ENCODE assay signal across 8 cellular contexts in the genomic region with DNA sequence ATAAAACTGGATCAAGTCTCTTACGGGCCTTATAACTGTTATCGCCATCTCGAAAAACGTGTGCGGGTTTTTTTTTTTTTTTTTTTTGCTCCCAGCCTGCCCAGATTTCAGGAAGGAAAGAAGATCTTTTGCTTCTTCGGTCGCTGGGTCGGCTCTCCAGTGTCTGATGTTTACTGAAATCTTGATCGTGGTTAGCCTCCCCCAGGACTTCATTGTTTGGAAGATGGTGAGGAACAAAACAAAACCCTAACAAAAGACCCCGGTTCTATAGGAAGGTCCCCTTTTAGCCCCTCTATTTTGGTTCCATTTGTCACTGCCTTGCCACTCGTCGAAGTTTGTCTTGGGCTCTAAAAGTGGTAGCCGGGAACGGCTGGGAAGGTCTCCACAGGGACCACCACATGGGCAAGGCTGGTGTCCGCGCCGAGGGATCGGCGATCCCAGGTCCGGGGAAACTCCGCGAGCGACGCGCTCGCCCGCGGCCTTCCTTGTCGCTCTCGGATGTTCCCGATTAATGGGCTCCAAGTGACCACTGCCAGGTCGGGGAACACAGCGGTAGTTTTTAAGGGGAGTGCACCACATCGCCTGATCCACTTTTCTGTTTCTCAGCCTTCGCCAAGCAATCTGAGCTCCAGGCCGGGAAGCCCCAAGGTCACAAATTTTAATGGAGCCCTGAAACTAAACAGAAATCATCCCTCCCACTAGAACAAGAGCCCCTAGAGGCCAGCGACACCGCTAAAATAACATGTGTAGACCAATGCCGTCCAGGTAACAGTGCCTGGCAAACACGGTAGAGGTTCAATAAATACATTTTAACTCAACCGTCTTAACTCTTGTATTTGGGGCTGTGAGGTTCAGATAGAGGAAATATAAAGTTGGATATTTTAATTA. TPM values are rescaled to one million over a fixed set of nuclear protein-coding genes. Genes with fewer than 3 reads are reported as not detected.
A peak's percentile ranks its signal among the peaks of the same experiment; 100 is the strongest.
DNase-seq lines count a peak whose midpoint lies in the region; ATAC-seq and TF ChIP-seq lines count a peak whose summit lies in the region.

No MANE protein-coding gene starts in this region.

- 0% methylated on average over 26 to 41 of the region's 41 CpGs for WGBS in thyroid gland, 2 donors

- POLR2A ChIA-PET in PC-3 (lab: Charles Lee; ENCODE audit: unreplicated experiment) = interaction anchor here (0.6 kb wide), 1 partner anchor 1078 kb away, joined by 3 read pairs; no protein-coding TSS in a partner anchor

- peak overlapping the region; percentile 90 for H2AFZ ChIP-seq in PC-3 (ENCODE audit: low read length)

- peak overlapping the region; percentile 87 to 98 (median 96) for H3K27ac ChIP-seq in BLaER1 treated with 17β-estradiol and CSF1 and Interleukin-3, amounts not matched to agents 10 nM and 100 nM
- peak overlapping the region; percentile 80 for H3K27ac ChIP-seq in PC-3 (ENCODE audit: low read length)
- H3K27ac ChIP-seq in thyroid gland = peak overlapping the region; percentile 96 to 100 (median 97)

- no peaks in the 10 kb centered on the region for H3K27me3 Mint-ChIP-seq in natural killer cell (ENCODE audit: low read depth in 2 of 2)

- H3K9ac ChIP-seq in BLaER1 treated with 17β-estradiol and CSF1 and Interleukin-3, amounts not matched to agents 10 nM and 100 nM = peak overlapping the region; percentile 89 to 97 (median 95)
- H3K9ac ChIP-seq in PC-3 (ENCODE audit: low read length) = peak overlapping the region; percentile 96

- no peaks in the 10 kb centered on the region for H3K27me3 ChIP-seq in BLaER1 treated with 17β-estradiol and CSF1 and Interleukin-3, amounts not matched to agents 10 nM and 100 nM
- H3K27me3 ChIP-seq in PC-3 (ENCODE audit: low read length) = no peaks in the 10 kb centered on the region
- no peaks in the 10 kb centered on the region for H3K27me3 ChIP-seq in thyroid gland

- H3K4me3 Mint-ChIP-seq in natural killer cell = peak overlapping the region; percentile 97

- H3F3A ChIP-seq in PC-3 (ENCODE audit: low read length, unreplicated experiment) = peaks cover 5% of the 10 kb centered on the region

- peak; percentile 48 for TF ChIP-seq CTCF in PC-3 (conservative IDR thresholded peaks at IDR 0.05; ENCODE audit: low read depth, low read length)
- peak; percentile 28 for TF ChIP-seq CTCF in fibroblast of mammary gland (conservative IDR thresholded peaks at IDR 0.05; ENCODE audit: control insufficient read depth, insufficient read depth, low read depth, low read length)
- TF ChIP-seq CTCF in natural killer cell (IDR thresholded peaks at IDR 0.05) = peak; percentile 38
- TF ChIP-seq CTCF in thyroid gland (IDR thresholded peaks at IDR 0.05) = peak in 4 of 6 experiments; percentile 2 to 27 (median 22)

- no peaks in the 10 kb centered on the region for H3K9me2 ChIP-seq in PC-3 (replicated peaks; ENCODE audit: low read length)

- TF ChIP-seq POLR2A in thyroid gland (IDR thresholded peaks at IDR 0.05) = peak in 1 of 2 donors; percentile 71

- H3K27ac Mint-ChIP-seq in natural killer cell = peak overlapping the region; percentile 99

- H4K20me1 ChIP-seq in BLaER1 treated with 17β-estradiol and CSF1 and Interleukin-3, amounts not matched to agents 10 nM and 100 nM = peaks cover 0 to 12% (median 4%) of the 10 kb centered on the region in 11 experiments; a peak in 8 of 22 replicates
- H4K20me1 ChIP-seq in PC-3 (ENCODE audit: low read length) = no peaks in the 10 kb centered on the region

- no peaks in the 10 kb centered on the region for H3K79me2 ChIP-seq in PC-3 (ENCODE audit: low read length)

- ATAC-seq in GM19035 (IDR thresholded peaks at IDR 0.05; ENCODE audit: unreplicated experiment) (peak; percentile 16), PC-3 (peak; percentile 46), natural killer cell (peak; percentile 38 to 54 (median 42))

- peak overlapping the region; percentile 67 to 81 (median 74) for H3K4me3 ChIP-seq in BLaER1 treated with 17β-estradiol and CSF1 and Interleukin-3, amounts not matched to agents 10 nM and 100 nM
- H3K4me3 ChIP-seq in PC-3 (ENCODE audit: low read length) (peak overlapping the region; percentile 83), fibroblast of mammary gland (ENCODE audit: control insufficient read depth, low read depth, low read length) (peak overlapping the region; percentile 75), thyroid gland (replicated peaks in 1 of 3) (peak overlapping the region; percentile 28 to 96 (median 41))

- intact Hi-C loops in PC-3 (cut with micrococcal nuclease) = loop anchor here (1.0 to 2.0 kb wide), 5 partner anchors 16 to 120 kb away; no protein-coding TSS in a partner anchor
- intact Hi-C loops in natural killer cell (cut with micrococcal nuclease) = loop anchor here (1.0 to 10.0 kb wide), 7 partner anchors 12 to 1062 kb away; a partner anchor contains a TSS
- intact Hi-C loops in thyroid gland (cut with DNase I) = no loop called here

- peak overlapping the region; percentile 70 to 95 (median 85) for H3K4me2 ChIP-seq in BLaER1 treated with 17β-estradiol and CSF1 and Interleukin-3, amounts not matched to agents 10 nM and 100 nM
- peak overlapping the region; percentile 90 for H3K4me2 ChIP-seq in PC-3 (ENCODE audit: low read length)

- peaks cover 0 to 5% (median 2%) of the 10 kb centered on the region in 11 experiments; a peak in 8 of 22 replicates for H3K9me3 ChIP-seq in BLaER1 treated with 17β-estradiol and CSF1 and Interleukin-3, amounts not matched to agents 10 nM and 100 nM (replicated peaks in 1 of 11)
- no peaks in the 10 kb centered on the region for H3K9me3 ChIP-seq in PC-3 (ENCODE audit: low read length)
- no peaks in the 10 kb centered on the region for H3K9me3 ChIP-seq in thyroid gland

- peaks cover 13 to 37% (median 24%) of the 10 kb centered on the region in 10 experiments for H3K4me1 ChIP-seq in BLaER1 treated with 17β-estradiol and CSF1 and Interleukin-3, amounts not matched to agents 10 nM and 100 nM
- H3K4me1 ChIP-seq in PC-3 (ENCODE audit: insufficient read depth, low read length) (peaks cover 10% of the 10 kb centered on the region), thyroid gland (no peaks in the 10 kb centered on the region)

- BruUV-seq in PC-3 (replicated peaks; lab: Mats Ljungman, UMichigan) = TSS peak; percentile 89

- CTCF ChIA-PET in PC-3 (lab: Charles Lee) = interaction anchor here (0.7 kb wide), 1 partner anchor 117 kb away, joined by 3 read pairs; no protein-coding TSS in a partner anchor

- H3K36me3 Mint-ChIP-seq in natural killer cell = no peaks in the 10 kb centered on the region

- peaks cover 10 to 29% (median 25%) of the 10 kb centered on the region in 11 experiments; a peak in 21 of 22 replicates for H3K36me3 ChIP-seq in BLaER1 treated with 17β-estradiol and CSF1 and Interleukin-3, amounts not matched to agents 10 nM and 100 nM
- H3K36me3 ChIP-seq in PC-3 (ENCODE audit: low read depth, low read length) (peaks cover 15% of the 10 kb centered on the region), thyroid gland (peaks cover 5 to 8% of the 10 kb centered on the region in 2 donors)

- DNase-seq in HT1080 (ENCODE audit: low read depth) (peak; percentile 55), PC-3 (peak; percentile 69), fibroblast of mammary gland (ENCODE audit: low read depth) (peak; percentile 54), natural killer cell (peak; percentile 42), thyroid gland (peak; percentile 68 to 76)
- peak; percentile 13 for DNase-seq in activated T-helper 9 cell treated with anti-CD3 and anti-CD28 coated beads, Interleukin-2, amount 50 U/mL, for 16 hours (ENCODE audit: low read depth)

- peaks cover 0 to 2% of the 10 kb centered on the region in 2 donors for H3K9me3 Mint-ChIP-seq in natural killer cell

- peaks cover 24 to 25% of the 10 kb centered on the region in 2 donors for H3K4me1 Mint-ChIP-seq in natural killer cell

RNA-seq across cellular contexts. Expression of gene TRIM27, which starts 27.0 kb away (rescaled TPM):
- 87.3 and 89.5 TPM in 2 replicates for total RNA-seq in HT1080 (2014; rRNA removed; shearing (Covaris generic))
- polyA plus RNA-seq in HT1080 (2015; cell fraction: cytosol; rRNA removed) = 68.2 and 68.5 TPM in 2 replicates
- polyA plus RNA-seq in HT1080 (2015; cell fraction: nucleus; rRNA removed) = 148 and 152 TPM in 2 replicates
- total RNA-seq in PC-3 (2014; rRNA removed) (85.8 and 92.5 TPM in 2 replicates), natural killer cell (10 to 100 TPM; 19.3 to 33.6 (median 25.1) TPM), thyroid gland (10 to 100 TPM; 57.1 to 73.2 (median 66.7) TPM)

Comparison
In these comparisons a context has a peak if more than half of its experiments do, and no peak if none do; other contexts are left out.
1. Peak in every context shown above with its lines: DNase-seq, ATAC-seq, H3K4me3 ChIP-seq and H3K27ac ChIP-seq.
2. DNase-seq: peak in every context shown above with its lines; median percentile 72 in thyroid gland; 69 in PC-3; 55 in HT1080; 54 in fibroblast of mammary gland; 42 in natural killer cell; 13 in activated T-helper 9 cell treated with anti-CD3 and anti-CD28 coated beads, Interleukin-2, amount 50 U/mL, for 16 hours.